In genomic region chr20:32563311-32564272, GRCh38 we compare ENCODE assay signal across 1 cellular context.
A peak's percentile ranks its signal among the peaks of the same experiment; 100 is the strongest.
TF ChIP-seq lines count a peak whose summit lies in the region.

No MANE protein-coding gene starts in this region.

TF ChIP-seq in HepG2, 621 proteins besides CTCF, POLR2A, EP300 and RAD21 (continued from another document and continues in another):
- TF ChIP-seq NFIB (CRISPR knock-in tag; IDR thresholded peaks at IDR 0.05; ENCODE audit: borderline replicate concordance) (0 out of 2 replicates have a peak, but pooled peaks have one; percentile 39), ZBTB8A (CRISPR knock-in tag; IDR thresholded peaks at IDR 0.05; ENCODE audit: borderline replicate concordance, low read depth) (no peak), ATF4 (CRISPR knock-in tag; IDR thresholded peaks at IDR 0.05) (no peak), PREB (CRISPR knock-in tag; IDR thresholded peaks at IDR 0.05) (no peak), BCLAF1 (IDR thresholded peaks at IDR 0.05) (no peak), GABPA (IDR thresholded peaks at IDR 0.05; ENCODE audit: low read depth, low read length) (no peak), GABPA (CRISPR knock-in tag; IDR thresholded peaks at IDR 0.05; ENCODE audit: low read depth) (no peak), CREB1 (IDR thresholded peaks at IDR 0.05) (no peak), CREB1 (CRISPR knock-in tag; IDR thresholded peaks at IDR 0.05) (no peak), SOX5 (CRISPR knock-in tag; IDR thresholded peaks at IDR 0.05; ENCODE audit: borderline replicate concordance) (no peak), FOXP4 (CRISPR knock-in tag; IDR thresholded peaks at IDR 0.05) (no peak), PRDM10 (CRISPR knock-in tag; IDR thresholded peaks at IDR 0.05; ENCODE audit: low read depth) (no peak), CCAR2 (optimal IDR thresholded peaks at IDR 0.05; ENCODE audit: low read depth, low read length) (no peak), SRF (IDR thresholded peaks at IDR 0.05; ENCODE audit: low read depth, low read length) (no peak), ZNF235 (CRISPR knock-in tag; IDR thresholded peaks at IDR 0.05; ENCODE audit: borderline replicate concordance) (no peak), ATM (IDR thresholded peaks at IDR 0.05; ENCODE audit: borderline replicate concordance) (no peak), ZNF687 (CRISPR knock-in tag; IDR thresholded peaks at IDR 0.05) (peak; percentile 54; the same call in 1 of the 2 replicates), ZNF501 (CRISPR knock-in tag; IDR thresholded peaks at IDR 0.05) (peak; percentile 27; the same call in 1 of the 2 replicates), ZNF891 (CRISPR knock-in tag; IDR thresholded peaks at IDR 0.05) (peak; percentile 75; the same call in 1 of the 2 replicates), KDM3A (CRISPR knock-in tag; IDR thresholded peaks at IDR 0.05; ENCODE audit: low read depth) (no peak), ARID4A (CRISPR knock-in tag; IDR thresholded peaks at IDR 0.05; ENCODE audit: borderline replicate concordance) (no peak), ZBTB26 (CRISPR knock-in tag; IDR thresholded peaks at IDR 0.05; ENCODE audit: borderline replicate concordance) (no peak), KDM5B (CRISPR knock-in tag; IDR thresholded peaks at IDR 0.05; ENCODE audit: borderline replicate concordance) (no peak), TEAD2 (CRISPR knock-in tag; IDR thresholded peaks at IDR 0.05) (no peak), MAX (IDR thresholded peaks at IDR 0.05) (peak; percentile 41; the same call in 1 of the 2 replicates), CEBPB (IDR thresholded peaks at IDR 0.05; ENCODE audit: borderline replicate concordance, low read depth, low read length) (no peak), REXO4 (CRISPR knock-in tag; IDR thresholded peaks at IDR 0.05; ENCODE audit: borderline replicate concordance) (no peak), SMAD3 (CRISPR knock-in tag; IDR thresholded peaks at IDR 0.05) (no peak), TFAP4 (IDR thresholded peaks at IDR 0.05; ENCODE audit: borderline replicate concordance, low read depth) (no peak), ZNF589 (CRISPR knock-in tag; conservative IDR thresholded peaks at IDR 0.05) (no peak), MED1 (CRISPR knock-in tag; IDR thresholded peaks at IDR 0.05) (no peak), MZF1 (CRISPR knock-in tag; IDR thresholded peaks at IDR 0.05; ENCODE audit: borderline replicate concordance) (no peak), ZNF598 (CRISPR knock-in tag; IDR thresholded peaks at IDR 0.05; ENCODE audit: borderline replicate concordance) (no peak), ZKSCAN1 (IDR thresholded peaks at IDR 0.05; ENCODE audit: low read length) (no peak)
